8 cellular contexts compared by ENCODE assay signal in the genomic region with DNA sequence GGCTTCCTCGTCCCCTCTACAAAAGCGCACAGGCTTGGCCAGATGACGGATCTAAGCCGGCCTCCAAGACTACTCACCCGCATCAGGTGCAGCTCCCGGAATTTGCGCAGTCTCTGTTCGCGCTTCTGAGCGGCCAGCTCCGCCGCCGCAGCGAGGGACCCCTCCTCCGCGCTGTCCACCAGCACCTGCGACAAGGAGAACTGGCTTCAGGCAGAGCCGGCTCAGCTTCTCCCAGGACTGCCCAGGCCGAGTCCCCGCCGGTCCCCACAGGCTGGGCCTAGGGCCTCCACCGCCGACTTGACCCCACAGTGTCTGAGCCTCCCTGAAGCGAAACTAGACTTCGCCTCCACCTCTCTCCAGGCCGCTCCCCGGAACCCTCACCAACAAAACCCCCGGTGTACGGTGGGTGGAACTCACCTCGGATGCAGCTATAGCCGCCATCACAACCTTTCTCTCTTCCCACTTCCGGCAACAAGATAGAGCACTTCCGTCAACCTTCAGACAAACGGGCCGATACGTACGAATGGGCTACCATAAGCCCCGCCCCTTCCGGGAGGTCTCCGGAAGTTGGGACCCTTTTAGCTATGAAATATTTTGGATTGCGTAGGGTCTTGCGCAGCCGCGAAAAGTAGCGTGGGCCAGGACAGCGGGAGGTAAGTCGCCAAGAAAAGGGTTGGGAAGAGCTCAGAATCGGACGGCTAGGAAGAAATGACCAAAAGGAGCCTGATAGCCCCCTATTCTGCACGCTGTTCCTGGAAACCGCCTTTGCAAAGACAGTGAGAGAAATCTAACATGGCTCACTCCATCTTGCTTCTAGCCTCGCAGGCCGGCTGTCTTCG. TPM values are rescaled to one million over a fixed set of nuclear protein-coding genes. Genes with fewer than 3 reads are reported as not detected.
A peak's percentile ranks its signal among the peaks of the same experiment; 100 is the strongest.
DNase-seq lines count a peak whose midpoint lies in the region; ATAC-seq and TF ChIP-seq lines count a peak whose summit lies in the region.

A gene (minus strand): TSS at position 476 of the 839 bp plus-strand sequence. CDS start 35 bp downstream, at position 441.

- peak within 1 kb of the TSS; percentile 96 for H3K27ac ChIP-seq in upper lobe of right lung

- H3K36me3 ChIP-seq in upper lobe of right lung: peaks cover 45% of the 10 kb centered on the region

- ATAC-seq in HG02852 (IDR thresholded peaks at IDR 0.05; ENCODE audit: unreplicated experiment): peak; percentile 79
- peak; percentile 93 to 95 (median 94) for ATAC-seq in T-cell (replicated peaks in 1 of 4)
- ATAC-seq in left cardiac atrium: peak; percentile 96
- ATAC-seq in upper lobe of right lung: peak; percentile 95

- H3K36me3 Mint-ChIP-seq in T-cell: peaks cover 18% of the 10 kb centered on the region

- H3K27ac Mint-ChIP-seq in T-cell: no peak within 1 kb of the TSS

- H3K9me3 Mint-ChIP-seq in T-cell: no peaks in the 10 kb centered on the region

- H3K27me3 Mint-ChIP-seq in T-cell: no peaks in the 10 kb centered on the region

- peak; percentile 91 for DNase-seq in NCI-H146 (lab: John Stamatoyannopoulos, UW)
- DNase-seq in T-cell: peak; percentile 77 to 92 (median 88)
- DNase-seq in amniotic epithelial cell (ENCODE audit: low read depth): peak; percentile 92
- peak; percentile 95 for DNase-seq in left cardiac atrium
- peak; percentile 97 for DNase-seq in posterior vena cava (ENCODE audit: low spot score)
- DNase-seq in upper lobe of right lung: peak; percentile 94

- POLR2A ChIA-PET in T-cell (lab: Charles Lee): interaction anchor here (0.5 to 2.8 kb wide), 10 partner anchors 10 to 1906 kb away, joined by 3 to 37 read pairs (median 6); a partner anchor contains a TSS

- CTCF ChIA-PET in T-cell (lab: Charles Lee): interaction anchor here in 1 of 2 donors (0.7 kb wide), 1 partner anchor 15 kb away, joined by 3 read pairs; a partner anchor contains a TSS

- intact Hi-C loops in left cardiac atrium (cut with DNase I) (loop anchor here in 1 of 2 donors (10.0 kb wide), 1 partner anchor 487 kb away; a partner anchor contains a TSS), posterior vena cava (cut with DNase I) (no loop called here), upper lobe of right lung (cut with DNase I) (no loop called here)

- H3K4me3 ChIP-seq in GM12875 (ENCODE audit: low read depth, low read length): peak within 1 kb of the TSS; percentile 87
- peak within 1 kb of the TSS; percentile 86 for H3K4me3 ChIP-seq in upper lobe of right lung

- H3K4me3 Mint-ChIP-seq in T-cell: no peak within 1 kb of the TSS

- no peaks in the 10 kb centered on the region for H3K9me3 ChIP-seq in upper lobe of right lung

- peaks cover 50% of the 10 kb centered on the region for H3K4me1 ChIP-seq in upper lobe of right lung

- TF ChIP-seq CTCF in GM12875 (IDR thresholded peaks at IDR 0.05; ENCODE audit: borderline replicate concordance, insufficient read depth, low read depth, low read length) (no peak), upper lobe of right lung (IDR thresholded peaks at IDR 0.05) (no peak)

- H3K4me1 Mint-ChIP-seq in T-cell: peaks cover 25 to 45% (median 38%) of the 10 kb centered on the region in 3 donors

- H3K27me3 ChIP-seq in upper lobe of right lung: no peaks in the 10 kb centered on the region

RNA-seq across cellular contexts. Expression of the gene that starts here (rescaled TPM):
- total RNA-seq in T-cell (10 to 100 TPM; 65.9 to 71.4 (median 68.6) TPM), left cardiac atrium (10 to 100 TPM; 31.8 to 37.3 TPM), posterior vena cava (10 to 100 TPM; 35.7 to 38.0 TPM), upper lobe of right lung (38.8 TPM)

Comparison
In these comparisons a context has a peak if more than half of its experiments do, and no peak if none do; other contexts are left out.
1. Peak in every context shown above with its lines: DNase-seq, ATAC-seq, H3K4me3 ChIP-seq and H3K27ac ChIP-seq.